ENCODE assay signal across 20 cellular contexts in the genomic region with DNA sequence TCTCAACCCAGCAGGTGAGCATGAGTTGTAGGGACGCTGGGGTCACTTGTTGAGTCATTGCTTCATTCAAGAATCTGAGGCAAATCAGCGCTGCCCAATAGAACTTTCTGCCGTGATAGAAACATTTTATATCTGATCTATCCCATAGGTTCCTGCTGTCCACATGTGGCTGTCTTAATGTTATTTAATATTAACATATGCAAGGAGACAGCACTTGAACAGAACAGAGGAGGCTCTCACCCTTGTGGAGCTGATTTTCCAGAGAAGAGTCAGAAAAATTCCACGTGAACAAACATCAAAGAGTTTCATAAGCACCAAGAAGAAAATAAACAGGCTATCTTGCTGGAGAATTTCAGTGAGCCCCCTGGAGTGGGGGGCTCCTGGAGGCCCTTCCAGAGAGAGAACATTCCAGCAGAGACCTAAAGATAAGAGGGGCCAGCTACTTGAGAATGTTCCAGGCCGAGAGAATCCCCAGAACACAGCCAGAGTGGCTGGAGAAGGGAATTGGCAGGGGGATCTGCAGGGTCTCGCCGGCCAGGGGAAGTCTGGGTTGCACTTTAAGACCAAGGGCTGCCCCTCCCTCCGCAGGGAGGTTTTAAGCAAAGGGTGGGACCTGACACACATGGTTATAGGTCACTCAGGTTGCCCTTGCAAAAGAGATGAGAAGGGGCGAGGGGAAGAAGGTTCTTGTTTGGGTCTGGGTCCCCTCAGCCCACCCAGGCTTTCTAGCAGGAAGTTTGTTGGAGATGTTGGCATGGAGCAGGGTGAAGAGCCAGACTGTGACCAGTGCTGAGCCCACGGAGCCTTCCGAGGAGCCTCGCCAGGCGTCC.
"Had no signal": no experiment of that assay in that cellular context is flagged by ENCODE, and none has a peak within 500 bp of the region (broad histone marks: within the 10 kb centered on the region; RNA-seq: fewer than 3 reads in every experiment).

No MANE protein-coding gene starts in this region.

- FAIRE-seq: kidney had no signal

- H3K9me3 ChIP-seq: neutrophil, SK-N-SH, vagina had no signal

- H3K4me2 ChIP-seq: SK-N-SH had no signal

- H3K27ac ChIP-seq: left lung, neutrophil, vagina had no signal

- ATAC-seq: activated T-cell treated with anti-CD3 and anti-CD28 coated beads, Interleukin-2, amount 50 U/mL, for 4 hours; left lung; naive thymus-derived CD4-positive, alpha-beta T cell; stimulated activated naive CD8-positive, alpha-beta T cell treated with anti-CD3 and anti-CD28 coated beads, Interleukin-15, Interleukin-2, amounts not matched to agents 100 U/mL and 50 U/mL, for 24 hours; WTC11 had no signal

- H3K9me3 Mint-ChIP-seq: activated naive CD4-positive, alpha-beta T cell treated with anti-CD3 and anti-CD28 coated beads, Interleukin-2, amount 50 U/mL, for 24 hours; activated T-cell treated with anti-CD3 and anti-CD28 coated beads, Interleukin-2, amount 50 U/mL, for 4 hours; T-helper 2 cell treated with Interferon-gamma antibody and Interleukin-4, amounts not matched to agents 5 μg/mL and 100 μg/mL, for 36 hours had no signal

- H3K27ac Mint-ChIP-seq: activated CD4-positive, alpha-beta memory T cell treated with anti-CD3 and anti-CD28 coated beads for 36 hours; activated naive CD4-positive, alpha-beta T cell treated with anti-CD3 and anti-CD28 coated beads, Interleukin-2, amount 50 U/mL, for 24 hours; WTC11 had no signal

- H3K9ac ChIP-seq: SK-N-SH had no signal

- H3K27me3 ChIP-seq: dorsolateral prefrontal cortex, tibial nerve, vagina had no signal

- H3K36me3 ChIP-seq: left lung, neutrophil, tibial nerve, vagina had no signal

- H3K4me3 Mint-ChIP-seq: activated CD4-positive, alpha-beta memory T cell treated with anti-CD3 and anti-CD28 coated beads for 36 hours; activated naive CD4-positive, alpha-beta T cell treated with anti-CD3 and anti-CD28 coated beads, Interleukin-2, amount 50 U/mL, for 24 hours; activated T-cell treated with anti-CD3 and anti-CD28 coated beads, Interleukin-2, amount 50 U/mL, for 4 hours; naive thymus-derived CD4-positive, alpha-beta T cell; T-helper 2 cell treated with Interferon-gamma antibody and Interleukin-4, amounts not matched to agents 5 μg/mL and 100 μg/mL, for 36 hours; WTC11 had no signal

- H3K4me1 ChIP-seq: left lung had no signal

- H3K4me3 ChIP-seq: dorsolateral prefrontal cortex, left lung, tibial nerve, vagina had no signal

- H3K4me1 Mint-ChIP-seq: WTC11 had no signal

- H3K36me3 Mint-ChIP-seq: activated CD4-positive, alpha-beta memory T cell treated with anti-CD3 and anti-CD28 coated beads for 36 hours had no signal

- H3K27me3 Mint-ChIP-seq: activated CD4-positive, alpha-beta memory T cell treated with anti-CD3 and anti-CD28 coated beads for 36 hours; activated naive CD4-positive, alpha-beta T cell treated with anti-CD3 and anti-CD28 coated beads, Interleukin-2, amount 50 U/mL, for 24 hours; naive thymus-derived CD4-positive, alpha-beta T cell had no signal

- DNase-seq: activated CD4-positive, alpha-beta memory T cell treated with anti-CD3 and anti-CD28 coated beads for 36 hours; activated CD4-positive, alpha-beta T cell treated with anti-CD3 and anti-CD28 coated beads for 4 hours; activated effector memory CD4-positive, alpha-beta T cell treated with Interleukin-2 at 50 U/mL for 16 hours; activated T-cell treated with anti-CD3 and anti-CD28 coated beads, Interleukin-2, amount 50 U/mL, for 4 hours; amniotic stem cell; dorsolateral prefrontal cortex; foreskin melanocyte; kidney; left lung; naive thymus-derived CD4-positive, alpha-beta T cell; SK-N-SH; stimulated activated CD8-positive, alpha-beta memory T cell treated with anti-CD3 and anti-CD28 coated beads, Interleukin-4, amount 100 ng/mL, for 48 hours; stimulated activated naive CD8-positive, alpha-beta T cell treated with anti-CD3 and anti-CD28 coated beads, Interleukin-15, Interleukin-2, amounts not matched to agents 100 U/mL and 50 U/mL, for 24 hours; substantia nigra had no signal
